8 cellular contexts compared by ENCODE assay signal in genomic region chr20:41004561-41005360, GRCh38. TPM values are rescaled to one million over a fixed set of nuclear protein-coding genes. Genes with fewer than 3 reads are reported as not detected.
A peak's percentile ranks its signal among the peaks of the same experiment; 100 is the strongest.
DNase-seq lines count a peak whose midpoint lies in the region; ATAC-seq, FAIRE-seq and TF ChIP-seq lines count a peak whose summit lies in the region.

No MANE protein-coding gene starts in this region.

- H3K36me3 ChIP-seq in keratinocyte (ENCODE audit: control insufficient read depth in 2 of 2, extremely low read depth in 1 of 2, insufficient read depth in 2 of 2, low read length in 2 of 2) (no peaks in the 10 kb centered on the region), upper lobe of left lung (no peaks in the 10 kb centered on the region)

- H3K27ac Mint-ChIP-seq in activated naive CD4-positive, alpha-beta T cell treated with anti-CD3 and anti-CD28 coated beads, Interleukin-2, amount 50 U/mL, for 72 hours, result peak overlapping the region in 1 of 2 donors; percentile 89
- H3K27ac Mint-ChIP-seq in activated naive CD8-positive, alpha-beta T cell treated with anti-CD3 and anti-CD28 coated beads, Interleukin-2, amount 50 U/mL, for 24 hours, result peak overlapping the region; percentile 91

- H3K9me3 ChIP-seq in keratinocyte (ENCODE audit: control insufficient read depth, low read depth, low read length) (peaks cover 3% of the 10 kb centered on the region), upper lobe of left lung (no peaks in the 10 kb centered on the region)

- DNase-seq in activated naive CD4-positive, alpha-beta T cell treated with anti-CD3 and anti-CD28 coated beads, Interleukin-2, amount 50 U/mL, for 72 hours (ENCODE audit: low spot score in 2 of 2), result peak in 1 of 2 donors; percentile 23
- no peak for DNase-seq in activated naive CD4-positive, alpha-beta T cell (lab: John Stamatoyannopoulos, UW)
- DNase-seq in activated naive CD8-positive, alpha-beta T cell treated with anti-CD3 and anti-CD28 coated beads, Interleukin-2, amount 50 U/mL, for 24 hours, result peak; percentile 17
- DNase-seq in keratinocyte (ENCODE audit: low read depth, low spot score), result peak; percentile 48
- no peak for DNase-seq in upper lobe of left lung
- no peak for DNase-seq in ACHN

- H3K27me3 ChIP-seq in keratinocyte (ENCODE audit: control insufficient read depth, extremely low read depth, insufficient read depth, low read length) (no peaks in the 10 kb centered on the region), upper lobe of left lung (no peaks in the 10 kb centered on the region)

- H3K9me1 ChIP-seq in keratinocyte (ENCODE audit: control insufficient read depth, extremely low read depth, insufficient read depth, low read length), result peaks cover 2% of the 10 kb centered on the region

- no peaks in the 10 kb centered on the region for H3K79me2 ChIP-seq in keratinocyte (ENCODE audit: control insufficient read depth, insufficient read depth, low read length)

- no peaks in the 10 kb centered on the region for H3K27me3 Mint-ChIP-seq in activated naive CD8-positive, alpha-beta T cell treated with anti-CD3 and anti-CD28 coated beads, Interleukin-2, amount 50 U/mL, for 24 hours

- dilution Hi-C loops in keratinocyte (cut with MboI; ENCODE audit: extremely low pct_ligation_motif_present, low sequenced_read_pairs), result no loop called here

- in situ Hi-C loops in ACHN (cut with HindIII; ENCODE audit: low pct_ligation_motif_present, low pct_unique_long_range_greater_than_20kb, low sequenced_read_pairs), result no loop called here

- WGBS in upper lobe of left lung, 2 donors, result 64 to 70% methylated on average over 7 to 8 of the region's 8 CpGs

- no peaks in the 10 kb centered on the region for H4K20me1 ChIP-seq in keratinocyte (ENCODE audit: control insufficient read depth, extremely low read depth, insufficient read depth, low read length)

- H3K4me3 Mint-ChIP-seq in activated naive CD8-positive, alpha-beta T cell treated with anti-CD3 and anti-CD28 coated beads, Interleukin-2, amount 50 U/mL, for 24 hours, result no peak overlapping the region

- TF ChIP-seq EP300 in upper lobe of left lung (IDR thresholded peaks at IDR 0.05), result no peak

- H2AFZ ChIP-seq in keratinocyte (ENCODE audit: control insufficient read depth, low read length), result no peak overlapping the region

- H3K9me3 Mint-ChIP-seq in activated naive CD4-positive, alpha-beta T cell treated with anti-CD3 and anti-CD28 coated beads, Interleukin-2, amount 50 U/mL, for 72 hours, result peaks cover 0 to 6% of the 10 kb centered on the region in 2 donors
- peaks cover 5% of the 10 kb centered on the region for H3K9me3 Mint-ChIP-seq in activated naive CD8-positive, alpha-beta T cell treated with anti-CD3 and anti-CD28 coated beads, Interleukin-2, amount 50 U/mL, for 24 hours

- TF ChIP-seq POLR2A in upper lobe of left lung (IDR thresholded peaks at IDR 0.05), result no peak

- H3K4me3 ChIP-seq in keratinocyte (ENCODE audit: control insufficient read depth in 2 of 3, extremely low read depth in 1 of 3, insufficient read depth in 2 of 3, low read depth in 1 of 3, low read length in 3 of 3) (peak overlapping the region in 1 of 3 experiments; percentile 4), upper lobe of left lung (peak overlapping the region in 1 of 4 donors; percentile 6)

- peak overlapping the region; percentile 84 for H3K4me2 ChIP-seq in keratinocyte (ENCODE audit: control insufficient read depth, extremely low read depth, insufficient read depth, low read depth, low read length)

- H3K36me3 Mint-ChIP-seq in activated naive CD4-positive, alpha-beta T cell treated with anti-CD3 and anti-CD28 coated beads, Interleukin-2, amount 50 U/mL, for 72 hours, result peaks cover 0 to 7% of the 10 kb centered on the region in 2 donors
- no peaks in the 10 kb centered on the region for H3K36me3 Mint-ChIP-seq in activated naive CD8-positive, alpha-beta T cell treated with anti-CD3 and anti-CD28 coated beads, Interleukin-2, amount 50 U/mL, for 24 hours (ENCODE audit: low read depth)

- H3K4me1 Mint-ChIP-seq in activated naive CD8-positive, alpha-beta T cell treated with anti-CD3 and anti-CD28 coated beads, Interleukin-2, amount 50 U/mL, for 24 hours, result peaks cover 48% of the 10 kb centered on the region

- TF ChIP-seq CTCF in keratinocyte (optimal IDR thresholded peaks at IDR 0.05 in 1 of 3, IDR thresholded peaks at IDR 0.05 in 1 of 3, conservative IDR thresholded peaks at IDR 0.05 in 1 of 3; ENCODE audit: extremely low read depth in 1 of 3, insufficient read depth in 2 of 3, low read length in 3 of 3) (no peak), upper lobe of left lung (IDR thresholded peaks at IDR 0.05) (no peak)

- no peak for FAIRE-seq in keratinocyte (lab: Jason Lieb, UNC)

- H3K27ac ChIP-seq in keratinocyte (ENCODE audit: control insufficient read depth, insufficient read depth, low read length) (peak overlapping the region; percentile 99), upper lobe of left lung (peak overlapping the region; percentile 86 to 96 (median 91))

- peak; percentile 5 to 29 for ATAC-seq in activated naive CD4-positive, alpha-beta T cell treated with anti-CD3 and anti-CD28 coated beads, Interleukin-2, amount 50 U/mL, for 72 hours
- ATAC-seq in activated naive CD8-positive, alpha-beta T cell treated with anti-CD3 and anti-CD28 coated beads, Interleukin-2, amount 50 U/mL, for 24 hours, result no peak
- no peak for ATAC-seq in upper lobe of left lung (ENCODE audit: low FRiP score in 2 of 2)
- ATAC-seq in GM21367 (IDR thresholded peaks at IDR 0.05; ENCODE audit: unreplicated experiment), result no peak
- no peak for ATAC-seq in HG02884 (IDR thresholded peaks at IDR 0.05; ENCODE audit: unreplicated experiment)

- H3K4me1 ChIP-seq in keratinocyte (ENCODE audit: control insufficient read depth, extremely low read depth, insufficient read depth, low read length) (peaks cover 43% of the 10 kb centered on the region), upper lobe of left lung (peaks cover 64 to 71% (median 65%) of the 10 kb centered on the region in 4 donors)

- peak overlapping the region; percentile 36 for H3K9ac ChIP-seq in keratinocyte (ENCODE audit: control insufficient read depth, extremely low read depth, insufficient read depth, low read length)

RNA-seq across cellular contexts. Expression of gene TOP1, which starts 23.9 kb away (rescaled TPM):
- total RNA-seq in activated naive CD4-positive, alpha-beta T cell treated with anti-CD3 and anti-CD28 coated beads, Interleukin-2, amount 50 U/mL, for 72 hours, result 10 to 100 TPM; 62.4 to 98.9 TPM
- polyA plus RNA-seq in keratinocyte, result 13.8 to 25.2 TPM (median 20.4 TPM) in 3 replicates
- polyA plus RNA-seq in keratinocyte (2011; ENCODE audit: low read depth), result 249 TPM
- 15.7 and 22.8 TPM in 2 replicates for polyA plus RNA-seq in keratinocyte (2011; cell fraction: cytosol; rRNA removed)
- polyA plus RNA-seq in keratinocyte (2011; cell fraction: nucleus; rRNA removed), result 30.5 and 40.4 TPM in 2 replicates
- 58.4 and 64.0 TPM in 2 replicates for polyA plus RNA-seq in keratinocyte (2012; ENCODE audit: low replicate concordance)
- polyA minus RNA-seq in keratinocyte, result 7.4 to 27.4 TPM (median 7.8 TPM) in 3 replicates
- polyA minus RNA-seq in keratinocyte (2011; cell fraction: cytosol; rRNA and poly(A)+ RNA removed), result 16.5 TPM
- 14.8 and 40.6 TPM in 2 replicates for polyA minus RNA-seq in keratinocyte (2011; cell fraction: nucleus; rRNA and poly(A)+ RNA removed)
- total RNA-seq in upper lobe of left lung, result 10 to 100 TPM; 39.8 to 94.2 (median 49.0) TPM

Comparison
In these comparisons a context has a peak if more than half of its experiments do, and no peak if none do; other contexts are left out.
1. ATAC-seq: peak in activated naive CD4-positive, alpha-beta T cell treated with anti-CD3 and anti-CD28 coated beads, Interleukin-2, amount 50 U/mL, for 72 hours (2 of 2); none in activated naive CD8-positive, alpha-beta T cell treated with anti-CD3 and anti-CD28 coated beads, Interleukin-2, amount 50 U/mL, for 24 hours (single experiment), upper lobe of left lung (0 of 2), GM21367 (single experiment) and HG02884 (single experiment).
2. DNase-seq: peak in activated naive CD8-positive, alpha-beta T cell treated with anti-CD3 and anti-CD28 coated beads, Interleukin-2, amount 50 U/mL, for 24 hours (single experiment) and keratinocyte (single experiment); none in activated naive CD4-positive, alpha-beta T cell (0 of 4), upper lobe of left lung (0 of 2) and ACHN (single experiment).